Comparison of ENCODE assay signal across 18 cellular contexts in genomic region chr16:69812213-69813014, GRCh38.
"Had no signal": no experiment of that assay in that cellular context is flagged by ENCODE, and none has a peak within 500 bp of the region (broad histone marks: within the 10 kb centered on the region; RNA-seq: fewer than 3 reads in every experiment).

No MANE protein-coding gene starts in this region.

- DNase-seq: activated CD4-positive, alpha-beta T cell treated with anti-CD3 and anti-CD28 coated beads, Interleukin-2, amount 50 U/mL, for 1 hour; activated CD4-positive, CD25-positive, alpha-beta regulatory T cell; activated naive CD4-positive, alpha-beta T cell treated with anti-CD3 and anti-CD28 coated beads, Interleukin-2, amount 50 U/mL, for 16 hours; cerebellar nuclear complex; effector memory CD8-positive, alpha-beta T cell; foreskin keratinocyte; left cardiac atrium; naive B cell; retina; stimulated activated CD4-positive, alpha-beta T cell treated with anti-CD3 and anti-CD28 coated beads, Interleukin-15, amount 100 ng/mL, for 24 hours; stimulated activated CD4-positive, alpha-beta T cell treated with anti-CD3 and anti-CD28 coated beads, Interleukin-4, amount 100 ng/mL, for 4 hours had no signal

- H3K9me3 Mint-ChIP-seq: activated T-helper 2 cell treated with anti-CD3 and anti-CD28 coated beads, Interferon-gamma antibody, Interleukin-2, Interleukin-4, amounts not matched to agents 10 μg/mL and 5 μg/mL and 100 μg/mL, durations not matched to agents 14 hours and 24 hours and 36 hours; brain; dendritic cell treated with granulocyte-macrophage colony-stimulating factor and Interleukin-4, amounts not matched to agents 40 ng/mL and 50 ng/mL, for 4 days; effector memory CD8-positive, alpha-beta T cell; naive B cell; T-helper 1 cell treated with Interleukin-12 subunit alpha and Interleukin-12 subunit beta and Interleukin-4 antibody, amounts not matched to agents 30 μg/mL and 1 μg/mL, for 36 hours had no signal

- H3K4me3 ChIP-seq: adrenal gland, lung, tibial nerve had no signal

- H3K27me3 ChIP-seq: adrenal gland, foreskin keratinocyte, tibial nerve had no signal

- ATAC-seq: effector memory CD8-positive, alpha-beta T cell; foreskin keratinocyte; left cardiac atrium had no signal

- H3K27ac ChIP-seq: adrenal gland, foreskin keratinocyte, tibial nerve had no signal

- H3K4me1 Mint-ChIP-seq: brain had no signal

- H3K9me3 ChIP-seq: adrenal gland, tibial nerve had no signal

- H3K27me3 Mint-ChIP-seq: brain; dendritic cell treated with granulocyte-macrophage colony-stimulating factor and Interleukin-4, amounts not matched to agents 40 ng/mL and 50 ng/mL, for 4 days; effector memory CD8-positive, alpha-beta T cell; naive B cell had no signal

- H3K4me3 Mint-ChIP-seq: dendritic cell treated with granulocyte-macrophage colony-stimulating factor and Interleukin-4, amounts not matched to agents 40 ng/mL and 50 ng/mL, for 4 days; effector memory CD8-positive, alpha-beta T cell; naive B cell; T-helper 1 cell treated with Interleukin-12 subunit alpha and Interleukin-12 subunit beta and Interleukin-4 antibody, amounts not matched to agents 30 μg/mL and 1 μg/mL, for 36 hours had no signal

- H3K4me1 ChIP-seq: foreskin keratinocyte, tibial nerve had no signal

- H3K27ac Mint-ChIP-seq: activated T-helper 2 cell treated with anti-CD3 and anti-CD28 coated beads, Interferon-gamma antibody, Interleukin-2, Interleukin-4, amounts not matched to agents 10 μg/mL and 5 μg/mL and 100 μg/mL, durations not matched to agents 14 hours and 24 hours and 36 hours; dendritic cell treated with granulocyte-macrophage colony-stimulating factor and Interleukin-4, amounts not matched to agents 40 ng/mL and 50 ng/mL, for 4 days; T-helper 1 cell treated with Interleukin-12 subunit alpha and Interleukin-12 subunit beta and Interleukin-4 antibody, amounts not matched to agents 30 μg/mL and 1 μg/mL, for 36 hours had no signal
